In the genomic region with DNA sequence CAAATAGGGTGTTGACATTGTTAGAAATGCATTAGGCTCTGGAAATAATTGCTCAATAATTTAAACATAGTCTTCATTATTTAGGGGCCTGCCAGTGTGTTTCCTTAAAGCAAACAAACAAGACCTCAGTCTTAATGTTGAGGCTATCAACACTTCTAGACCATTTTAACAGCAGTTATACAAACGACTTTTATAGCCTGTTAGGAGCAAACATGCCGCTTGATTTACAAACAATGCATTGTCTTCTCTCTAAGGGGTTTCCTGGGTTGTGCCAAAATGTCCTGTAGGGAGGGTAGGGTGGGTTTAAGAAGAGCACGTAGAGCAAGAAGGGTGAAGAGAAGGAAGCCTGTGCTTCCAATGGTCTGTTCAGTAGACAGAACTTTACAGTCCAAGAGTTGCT, we compare ENCODE assay signal across 5 cellular contexts. TPM values are rescaled to one million over a fixed set of nuclear protein-coding genes. Genes with fewer than 3 reads are reported as not detected.
"Had no signal": no experiment of that assay in that cellular context is flagged by ENCODE, and none has a peak within 500 bp of the region (broad histone marks: within the 10 kb centered on the region; RNA-seq: fewer than 3 reads in every experiment).

No MANE protein-coding gene starts in this region.

- DNase-seq: H9, HCEC 1CT, IMR-90 had no signal

- H3K4me2 ChIP-seq: GM23338 had no signal

- H2AFZ ChIP-seq: GM23338 had no signal

- H3K4me3 ChIP-seq: GM23338 had no signal

RNA-seq across cellular contexts. Expression of gene TPRG1, which starts 53.7 kb away (rescaled TPM):
- total RNA-seq: HT-29, IMR-90 had no signal
